7 cellular contexts compared by ENCODE assay signal in genomic region chr3:117528688-117529087, GRCh38.
"Had no signal": no experiment of that assay in that cellular context is flagged by ENCODE, and none has a peak within 500 bp of the region (broad histone marks: within the 10 kb centered on the region; RNA-seq: fewer than 3 reads in every experiment).

No MANE protein-coding gene starts in this region.

- H3K4me3 ChIP-seq: GM23338 had no signal

- FAIRE-seq: H1, H54, HepG2 had no signal

- ATAC-seq: GM23338, HepG2 had no signal

- DNase-seq: H9, HCEC 1CT, KBM-7 had no signal
